ENCODE assay signal across 11 cellular contexts in genomic region chr16:81716478-81717210, GRCh38.
DNase-seq lines count a peak whose midpoint lies in the region; ATAC-seq, FAIRE-seq and TF ChIP-seq lines count a peak whose summit lies in the region.
"Had no signal": no experiment of that assay in that cellular context is flagged by ENCODE, and none has a peak within 500 bp of the region (broad histone marks: within the 10 kb centered on the region; RNA-seq: fewer than 3 reads in every experiment).

No MANE protein-coding gene starts in this region.

- no peak; the same call in 1 of the 2 replicates for TF ChIP-seq POLR2A in GM12892 (IDR thresholded peaks at IDR 0.05; ENCODE audit: low read depth, low read length)

- DNase-seq in GM12892 (ENCODE audit: insufficient read length): no peak
- DNase-seq in endothelial cell (ENCODE audit: low spot score): no peak
- DNase-seq in DMS153 (lab: John Stamatoyannopoulos, UW): no peak
- DNase-seq in SJCRH30: no peak
- no peak for DNase-seq in head of caudate nucleus
- DNase-seq in DMS53 (lab: John Stamatoyannopoulos, UW): no peak
- DNase-seq: Kasumi-1, psoas muscle had no signal

- intact Hi-C loops in head of caudate nucleus (cut with DNase I): no loop called here

- H3K4me3 Mint-ChIP-seq in endothelial cell (ENCODE audit: unreplicated experiment): peak overlapping the region; percentile 44

- no peak for TF ChIP-seq CTCF in endothelial cell (IDR thresholded peaks at IDR 0.05; ENCODE audit: unreplicated experiment)

- peaks cover 9% of the 10 kb centered on the region for H3K4me1 Mint-ChIP-seq in endothelial cell (ENCODE audit: unreplicated experiment)

- H3K4me3 ChIP-seq in SJCRH30: no peak overlapping the region
- H3K4me3 ChIP-seq: psoas muscle, SJSA1 had no signal

- no peak overlapping the region for H3K27ac Mint-ChIP-seq in endothelial cell (ENCODE audit: unreplicated experiment)

- no peaks in the 10 kb centered on the region for H3K9me3 Mint-ChIP-seq in endothelial cell (ENCODE audit: unreplicated experiment)

- H3K27me3 Mint-ChIP-seq in endothelial cell (ENCODE audit: unreplicated experiment): peaks cover 5% of the 10 kb centered on the region

- H3K27ac ChIP-seq in SJCRH30: no peak overlapping the region
- H3K27ac ChIP-seq: psoas muscle, SJSA1 had no signal

- peak; percentile 62 for FAIRE-seq in GM12892 (lab: Jason Lieb, UNC)

- no peaks in the 10 kb centered on the region for H3K27me3 ChIP-seq in SJCRH30
- H3K27me3 ChIP-seq: SJSA1 had no signal

- ATAC-seq in GM19397 (IDR thresholded peaks at IDR 0.05; ENCODE audit: unreplicated experiment) (peak; percentile 63), HG03139 (IDR thresholded peaks at IDR 0.05; ENCODE audit: unreplicated experiment) (peak; percentile 66)
- ATAC-seq: psoas muscle had no signal

- H3K36me3 ChIP-seq in SJCRH30: no peaks in the 10 kb centered on the region
- H3K36me3 ChIP-seq: SJSA1 had no signal

- peaks cover 3% of the 10 kb centered on the region for H3K36me3 Mint-ChIP-seq in endothelial cell (ENCODE audit: low read depth, unreplicated experiment)

- H3K4me1 ChIP-seq in SJCRH30: peaks cover 12% of the 10 kb centered on the region
- H3K4me1 ChIP-seq: psoas muscle had no signal

- H3K9me3 ChIP-seq in SJCRH30 (replicated peaks): no peaks in the 10 kb centered on the region
- H3K9me3 ChIP-seq: psoas muscle, SJSA1 had no signal
